ENCODE assay signal across 12 cellular contexts in the genomic region with DNA sequence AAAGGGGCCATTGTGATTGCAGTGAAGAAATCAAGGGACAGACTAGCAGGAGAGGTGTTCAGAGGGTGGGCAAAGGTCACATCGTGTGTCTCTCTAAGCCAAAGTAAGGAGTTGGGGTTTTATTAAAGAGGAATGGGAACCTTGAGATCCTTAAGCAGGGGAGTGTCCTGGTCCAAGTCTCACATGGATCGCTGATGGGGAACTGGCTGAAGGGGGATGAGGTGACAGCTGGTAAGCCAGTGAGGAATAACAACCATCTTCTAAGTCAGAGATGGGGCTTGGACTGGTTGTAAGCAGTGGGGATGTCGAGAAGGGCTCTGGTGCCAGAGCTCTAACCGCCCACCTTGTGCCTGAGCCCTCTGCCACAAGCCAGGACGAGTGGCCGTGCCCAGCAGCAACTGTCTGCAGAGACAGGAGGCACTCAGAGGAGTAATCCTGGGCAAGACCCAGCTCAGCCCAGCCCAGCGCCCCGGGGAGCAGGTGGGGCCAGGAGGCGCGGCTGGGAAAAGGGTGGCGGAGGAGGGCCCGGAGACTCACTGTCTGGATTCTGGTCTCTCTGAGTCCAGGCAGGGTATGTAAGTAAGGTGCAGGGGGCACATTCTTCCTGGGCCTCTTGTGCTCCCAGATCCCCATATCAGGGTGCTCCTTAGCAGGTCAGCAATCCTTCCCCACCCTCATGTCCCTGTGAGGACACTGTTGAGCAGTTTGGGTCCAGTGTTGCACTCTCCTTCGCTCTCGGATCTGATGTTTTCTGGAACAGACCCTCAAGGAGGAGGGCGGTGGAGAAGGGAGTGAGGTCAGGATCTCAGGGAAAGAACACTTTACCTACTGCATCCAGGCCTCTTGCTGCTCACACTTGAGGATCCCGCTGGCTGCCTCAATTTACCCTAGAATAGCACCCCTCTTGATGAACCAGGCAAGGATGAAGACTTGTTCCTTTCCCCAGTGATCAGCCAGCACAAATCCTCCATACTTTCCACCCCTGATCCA. TPM values are rescaled to one million over a fixed set of nuclear protein-coding genes. Genes with fewer than 3 reads are reported as not detected.
DNase-seq lines count a peak whose midpoint lies in the region; ATAC-seq and TF ChIP-seq lines count a peak whose summit lies in the region.
"Had no signal": no experiment of that assay in that cellular context is flagged by ENCODE, and none has a peak within 500 bp of the region (broad histone marks: within the 10 kb centered on the region; RNA-seq: fewer than 3 reads in every experiment).

No MANE protein-coding gene starts in this region.

- H3K27ac Mint-ChIP-seq in MCF 10A (ENCODE audit: low read depth, unreplicated experiment) = peak overlapping the region; percentile 44

- CTCF ChIA-PET in MCF 10A (lab: Yijun Ruan, JAX) (interaction anchor here (0.6 to 23.6 kb wide), 6 partner anchors 10 to 537 kb away, joined by 3 to 839 read pairs (median 4); partner anchors contain the start of gene WNT10A), RWPE1 (lab: Yijun Ruan, JAX) (interaction anchor here (0.6 to 9.8 kb wide), 4 partner anchors 14 to 401 kb away, joined by 3 to 413 read pairs (median 4); partner anchors contain the start of gene WNT10A)

- H3K4me3 ChIP-seq in breast epithelium = no peak overlapping the region
- H3K4me3 ChIP-seq in esophagus (ENCODE audit: low read depth in 1 of 2, low read length in 2 of 2) = no peak overlapping the region
- H3K4me3 ChIP-seq: tibial artery had no signal

- H3K4me3 Mint-ChIP-seq in MCF 10A (ENCODE audit: unreplicated experiment) = peak overlapping the region; percentile 67

- H3K27ac ChIP-seq in breast epithelium = no peak overlapping the region
- H3K27ac ChIP-seq in RWPE1 = peak overlapping the region; percentile 84
- peak overlapping the region; percentile 65 to 67 for H3K27ac ChIP-seq in esophagus (ENCODE audit: low read depth in 2 of 2, low read length in 1 of 2)
- H3K27ac ChIP-seq: tibial artery had no signal

- H3K4me1 ChIP-seq in breast epithelium (peaks cover 0 to 11% of the 10 kb centered on the region in 2 donors), esophagus (ENCODE audit: control insufficient read depth in 2 of 2, insufficient read depth in 2 of 2, low read length in 1 of 2) (peaks cover 5 to 49% of the 10 kb centered on the region in 2 donors)

- POLR2A ChIA-PET in MCF 10A (lab: Yijun Ruan, JAX) = interaction anchor here (0.6 to 9.7 kb wide), 6 partner anchors 9 to 351 kb away, joined by 3 to 237 read pairs (median 4); partner anchors contain the start of genes GLB1L, STK16, TTLL4 and WNT10A
- POLR2A ChIA-PET in RWPE1 (lab: Yijun Ruan, JAX; ENCODE audit: low non-redundant PET) = interaction anchor here (0.6 to 1.6 kb wide), 3 partner anchors 14 to 355 kb away, joined by 3 to 5 read pairs (median 5); partner anchors contain the start of genes BCS1L, WNT10A and ZNF142

- H3K9me3 Mint-ChIP-seq in MCF 10A (ENCODE audit: unreplicated experiment) = no peaks in the 10 kb centered on the region

- H3K27me3 ChIP-seq in breast epithelium (peaks cover 4 to 54% of the 10 kb centered on the region in 2 donors), esophagus (ENCODE audit: control insufficient read depth in 1 of 2, insufficient read depth in 2 of 2, low read length in 2 of 2) (peaks cover 0 to 9% of the 10 kb centered on the region in 2 donors)

- 37 to 51% methylated on average over 16 of the region's 16 CpGs for WGBS in esophagus, 2 donors

- TF ChIP-seq CTCF in MCF 10A (IDR thresholded peaks at IDR 0.05; ENCODE audit: unreplicated experiment) (no peak), breast epithelium (IDR thresholded peaks at IDR 0.05) (no peak), RWPE1 (conservative IDR thresholded peaks at IDR 0.05; ENCODE audit: low read depth) (no peak)

- H3K36me3 ChIP-seq in breast epithelium (no peaks in the 10 kb centered on the region), esophagus (ENCODE audit: control insufficient read depth in 2 of 2, insufficient read depth in 2 of 2, low read length in 1 of 2) (no peaks in the 10 kb centered on the region)
- H3K36me3 ChIP-seq: tibial artery had no signal

- BruUV-seq in MCF 10A (replicated peaks; lab: Mats Ljungman, UMichigan) = no TSS peak

- H3K4me1 Mint-ChIP-seq in MCF 10A (ENCODE audit: insufficient read depth, unreplicated experiment) = peaks cover 43% of the 10 kb centered on the region

- DNase-seq in MCF 10A (ENCODE audit: unreplicated experiment) = peak; percentile 78
- DNase-seq in breast epithelium (ENCODE audit: low spot score in 2 of 2) = no peak
- DNase-seq in RWPE1 (ENCODE audit: low spot score) = peak; percentile 78
- peak; percentile 46 for DNase-seq in ureter (ENCODE audit: low spot score)
- DNase-seq in dermis blood vessel endothelial cell = no peak
- DNase-seq in Right ventricle myocardium inferior (ENCODE audit: missing footprints) = no peak
- no peak for DNase-seq in HCEC 1CT
- DNase-seq: DMS153, foreskin fibroblast had no signal

- H3K36me3 Mint-ChIP-seq in MCF 10A (ENCODE audit: insufficient read depth, unreplicated experiment) = no peaks in the 10 kb centered on the region

- H3K9me3 ChIP-seq in breast epithelium = no peaks in the 10 kb centered on the region
- H3K9me3 ChIP-seq in esophagus (ENCODE audit: control insufficient read depth in 2 of 2, insufficient read depth in 1 of 2, low read depth in 1 of 2, low read length in 1 of 2) = peaks cover 0 to 2% of the 10 kb centered on the region in 2 donors
- H3K9me3 ChIP-seq: tibial artery had no signal

- ATAC-seq in Right ventricle myocardium inferior = no peak
- ATAC-seq: activated CD4-positive, CD25-positive, alpha-beta regulatory T cell treated with anti-CD3 and anti-CD28 coated beads, Interleukin-2, amount 50 U/mL, for 24 hours had no signal

- no peaks in the 10 kb centered on the region for H3K27me3 Mint-ChIP-seq in MCF 10A (ENCODE audit: insufficient read depth, unreplicated experiment)

- intact Hi-C loops in MCF 10A (cut with micrococcal nuclease) (no loop called here), breast epithelium (cut with DNase I; ENCODE audit: low total_unique reads) (loop anchor here (5.0 kb wide), 1 partner anchor 932 kb away; no protein-coding TSS in a partner anchor), Right ventricle myocardium inferior (cut with DNase I) (loop anchor here (5.0 kb wide), 1 partner anchor 42 kb away; no protein-coding TSS in a partner anchor)

- TF ChIP-seq POLR2A in breast epithelium (IDR thresholded peaks at IDR 0.05) = no peak

RNA-seq across cellular contexts. Expression of gene WNT10A, which starts 13.8 kb away (rescaled TPM):
- 0.44 TPM in 1 of 2 replicates, not detected in the other for total RNA-seq in MCF 10A (2022)
- 1 to 10 TPM in 1 of 3 donors, under 1 TPM in 1, not detected in 1; 0.88 to 2.9 TPM for total RNA-seq in breast epithelium
- 10 to 100 TPM in 1 of 2 donors, 1 to 10 TPM in 1; 9.6 to 13.7 TPM for polyA plus RNA-seq in esophagus
- total RNA-seq in ureter = 4.0 TPM
- under 0.01 and 0.05 TPM in 2 replicates for total RNA-seq in dermis blood vessel endothelial cell
- total RNA-seq in Right ventricle myocardium inferior = not detected

RNA-seq across cellular contexts. Expression of gene WNT6, which starts 34.9 kb away (rescaled TPM):
- not detected in 2 replicates for total RNA-seq in MCF 10A (2022)
- 1 to 10 TPM in 2 of 3 donors, under 1 TPM in 1; 0.48 to 3.3 (median 1.3) TPM for total RNA-seq in breast epithelium
- polyA plus RNA-seq in esophagus = under 1 TPM; 0.31 to 0.76 TPM
- total RNA-seq in ureter = 0.78 TPM
- not detected in 2 replicates for total RNA-seq in dermis blood vessel endothelial cell
- total RNA-seq in Right ventricle myocardium inferior = 2.1 TPM

Comparison
In these comparisons a context has a peak if more than half of its experiments do, and no peak if none do; other contexts are left out.
1. DNase-seq: peak in MCF 10A (single experiment), RWPE1 (single experiment) and ureter (single experiment); none in breast epithelium (0 of 2), dermis blood vessel endothelial cell (single experiment), Right ventricle myocardium inferior (single experiment) and HCEC 1CT (single experiment).
2. H3K27ac ChIP-seq: peak in RWPE1 (single experiment) and esophagus (2 of 2); none in breast epithelium (0 of 2).